Comparison of ENCODE assay signal across 8 cellular contexts in genomic region chr10:102540023-102540422, GRCh38. TPM values are rescaled to one million over a fixed set of nuclear protein-coding genes. Genes with fewer than 3 reads are reported as not detected.
DNase-seq lines count a peak whose midpoint lies in the region; ATAC-seq, FAIRE-seq and TF ChIP-seq lines count a peak whose summit lies in the region.

No MANE protein-coding gene starts in this region.

- TF ChIP-seq CTCF in epithelial cell of esophagus (IDR thresholded peaks at IDR 0.05; ENCODE audit: insufficient read depth, low read depth, low read length, missing control alignments) (peak; percentile 44), spleen (IDR thresholded peaks at IDR 0.05 in 8 of 11, conservative IDR thresholded peaks at IDR 0.05 in 3 of 11) (peak in 1 of 11 experiments; percentile 31)

- no peak overlapping the region for H3K4me3 ChIP-seq in epithelial cell of esophagus (ENCODE audit: low read length)
- H3K4me3 ChIP-seq in spleen = no peak overlapping the region

- H3K27ac ChIP-seq in spleen = no peak overlapping the region

- no peaks in the 10 kb centered on the region for H3K9me3 ChIP-seq in spleen

- intact Hi-C loops in spleen (cut with DNase I; ENCODE audit: low total_unique reads) = no loop called here

- TF ChIP-seq POLR2A in spleen (IDR thresholded peaks at IDR 0.05) = no peak

- H3K27me3 ChIP-seq in spleen (replicated peaks in 1 of 7) = no peaks in the 10 kb centered on the region

- no peak for FAIRE-seq in urothelium cell line (lab: Jason Lieb, UNC)

- ATAC-seq in GM19463 (IDR thresholded peaks at IDR 0.05; ENCODE audit: unreplicated experiment) = peak; percentile 69

- H3K4me1 ChIP-seq in spleen = peaks cover 0 to 25% (median 7%) of the 10 kb centered on the region in 6 donors

- 87 to 100% (median 90%) methylated on average over 1 of the region's 1 CpG for WGBS in spleen, 5 donors

- in situ Hi-C loops in G401 (cut with HindIII; ENCODE audit: low sequenced_read_pairs) = no loop called here

- peaks cover 0 to 10% (median 0%) of the 10 kb centered on the region in 6 donors for H3K36me3 ChIP-seq in spleen

- DNase-seq in G401 (ENCODE audit: low spot score) (peak; percentile 57), MV-4-11 (lab: John Stamatoyannopoulos, UW) (peak; percentile 9), epithelial cell of esophagus (ENCODE audit: low read depth) (peak; percentile 43), urothelium cell line (ENCODE audit: low spot score) (peak; percentile 23), NCI-H187 treated with DMSO at 0.1 percent for 48 hours (lab: John Stamatoyannopoulos, UW) (no peak), spleen (no peak)
- no peak for DNase-seq in stimulated activated naive CD4-positive, alpha-beta T cell treated with Interleukin-2 at 50 U/mL for 16 hours (lab: John Stamatoyannopoulos, UW)

RNA-seq across cellular contexts. Expression of gene SUFU, which starts 36.3 kb away (rescaled TPM):
- 1.7 and 2.4 TPM in 2 replicates for total RNA-seq in G401 (2014; rRNA removed; shearing (Covaris generic))
- 10 to 100 TPM; 11.4 to 21.9 (median 15.1) TPM for total RNA-seq in spleen
- 1 to 10 TPM; 2.0 to 6.3 (median 2.8) TPM for polyA plus RNA-seq in spleen

RNA-seq across cellular contexts. Expression of gene ACTR1A, which starts 37.5 kb away (rescaled TPM):
- total RNA-seq in G401 (2014; rRNA removed; shearing (Covaris generic)) = 116 and 185 TPM in 2 replicates
- 10 to 100 TPM; 64.0 to 90.8 (median 76.7) TPM for total RNA-seq in spleen
- 10 to 100 TPM; 25.5 to 54.3 (median 34.7) TPM for polyA plus RNA-seq in spleen

Comparison
In these comparisons a context has a peak if more than half of its experiments do, and no peak if none do; other contexts are left out.
1. DNase-seq: peak in G401 (single experiment), MV-4-11 (single experiment), epithelial cell of esophagus (single experiment) and urothelium cell line (single experiment); none in stimulated activated naive CD4-positive, alpha-beta T cell treated with Interleukin-2 at 50 U/mL for 16 hours (single experiment), NCI-H187 treated with DMSO at 0.1 percent for 48 hours (single experiment) and spleen (single experiment).